1 cellular context compared by ENCODE assay signal in genomic region chr19:1490311-1491113, GRCh38.
TF ChIP-seq lines count a peak whose summit lies in the region.

TSS of gene PCSK4 (minus strand) at chr19:1490350. CDS start at chr19:1490346, 4 bp downstream.

TF ChIP-seq in GM12878, 131 proteins besides CTCF, POLR2A, EP300 and RAD21 (continued from another document and continues in another):
- TF ChIP-seq NKRF (conservative IDR thresholded peaks at IDR 0.05) (peak; percentile 98), CBX3 (IDR thresholded peaks at IDR 0.05; ENCODE audit: borderline replicate concordance, low read depth) (no peak), PKNOX1 (IDR thresholded peaks at IDR 0.05) (peak; percentile 68), GATAD2B (conservative IDR thresholded peaks at IDR 0.05; ENCODE audit: low read depth) (peak; percentile 53; the same call in 1 of the 2 replicates), JUNB (IDR thresholded peaks at IDR 0.05) (no peak), E4F1 (IDR thresholded peaks at IDR 0.05; ENCODE audit: borderline replicate concordance, partially characterized antibody) (peak; percentile 25), STAT3 (IDR thresholded peaks at IDR 0.05; ENCODE audit: low read depth, low read length) (no peak), ZNF622 (IDR thresholded peaks at IDR 0.05) (no peak), JUND (IDR thresholded peaks at IDR 0.05; ENCODE audit: low read depth, low read length) (peak; percentile 76; the same call in 1 of the 2 replicates), MEF2B (IDR thresholded peaks at IDR 0.05; ENCODE audit: partially characterized antibody, poor library complexity, severe bottlenecking) (peak; percentile 96), REST (IDR thresholded peaks at IDR 0.05; ENCODE audit: low read depth, low read length) (no peak), CEBPZ (IDR thresholded peaks at IDR 0.05; ENCODE audit: low read depth, low read length) (no peak), FOXK2 (IDR thresholded peaks at IDR 0.05) (peak; percentile 95), NR2F1 (conservative IDR thresholded peaks at IDR 0.05) (peak; percentile 79), ZNF592 (IDR thresholded peaks at IDR 0.05) (no peak), MXI1 (IDR thresholded peaks at IDR 0.05; ENCODE audit: low read depth, low read length) (peak; percentile 91), HDAC6 (IDR thresholded peaks at IDR 0.05; ENCODE audit: unreplicated experiment) (no peak), SIN3A (IDR thresholded peaks at IDR 0.05; ENCODE audit: low read depth, low read length) (peak; percentile 83; the same call in 1 of the 2 replicates), LARP7 (IDR thresholded peaks at IDR 0.05) (peak; percentile 45; the same call in 1 of the 2 replicates), CHD2 (IDR thresholded peaks at IDR 0.05; ENCODE audit: borderline replicate concordance, low read depth, low read length) (0 out of 2 replicates have a peak, but pooled peaks have one; percentile 48), SP1 (IDR thresholded peaks at IDR 0.05; ENCODE audit: low read depth, low read length) (peak; percentile 85), STAT1 (conservative IDR thresholded peaks at IDR 0.05) (0 out of 2 replicates have a peak, but pooled peaks have one; percentile 47), ZNF687 (IDR thresholded peaks at IDR 0.05) (no peak), ZBED1 (IDR thresholded peaks at IDR 0.05; ENCODE audit: borderline replicate concordance) (no peak), ZNF384 (IDR thresholded peaks at IDR 0.05; ENCODE audit: borderline replicate concordance, low read depth, low read length) (no peak), BACH1 (IDR thresholded peaks at IDR 0.05; ENCODE audit: borderline replicate concordance) (peak; percentile 38; the same call in 1 of the 2 replicates), EZH2 (IDR thresholded peaks at IDR 0.05; ENCODE audit: borderline replicate concordance, control insufficient read depth, low read depth, low read length) (no peak), ZNF24 (IDR thresholded peaks at IDR 0.05) (no peak), TARDBP (IDR thresholded peaks at IDR 0.05; ENCODE audit: borderline replicate concordance) (0 out of 2 replicates have a peak, but pooled peaks have one; percentile 48), IRF3 (IDR thresholded peaks at IDR 0.05) (peak; percentile 76), HDGF (IDR thresholded peaks at IDR 0.05) (peak; percentile 99), BHLHE40 (IDR thresholded peaks at IDR 0.05; ENCODE audit: borderline replicate concordance in 1 of 2, low read depth in 2 of 2, low read length in 1 of 2) (peak; percentile 51 to 84; a peak in 2 of 4 replicates), RB1 (IDR thresholded peaks at IDR 0.05; ENCODE audit: borderline replicate concordance) (peak; percentile 81; the same call in 1 of the 2 replicates), BMI1 (IDR thresholded peaks at IDR 0.05; ENCODE audit: borderline replicate concordance) (peak; percentile 97), RFX5 (IDR thresholded peaks at IDR 0.05; ENCODE audit: low read depth, low read length) (0 out of 2 replicates have a peak, but pooled peaks have one; percentile 46), ATF7 (IDR thresholded peaks at IDR 0.05; ENCODE audit: low read depth) (peak; percentile 98)
